20 cellular contexts compared by ENCODE assay signal in genomic region chr7:94053532-94053931, GRCh38.
A peak's percentile ranks its signal among the peaks of the same experiment; 100 is the strongest.
DNase-seq lines count a peak whose midpoint lies in the region; ATAC-seq and TF ChIP-seq lines count a peak whose summit lies in the region.
"Had no signal": no experiment of that assay in that cellular context is flagged by ENCODE, and none has a peak within 500 bp of the region (broad histone marks: within the 10 kb centered on the region; RNA-seq: fewer than 3 reads in every experiment).

No MANE protein-coding gene starts in this region.

- peak overlapping the region; percentile 77 for H3K4me2 ChIP-seq in OCI-LY1 (ENCODE audit: low read length)

- H3K4me1 Mint-ChIP-seq in memory B cell, result peaks cover 32% of the 10 kb centered on the region

- peaks cover 2% of the 10 kb centered on the region for H3K9me3 Mint-ChIP-seq in memory B cell
- H3K9me3 Mint-ChIP-seq: CD8-positive, alpha-beta memory T cell had no signal

- H3K9me3 ChIP-seq in HEK293 (ENCODE audit: control insufficient read depth, insufficient read depth, low read depth, low read length) (no peaks in the 10 kb centered on the region), OCI-LY1 (ENCODE audit: low read length) (0 out of 2 replicates have a peak, but pooled peaks cover 3% of the 10 kb centered on the region)
- H3K9me3 ChIP-seq: HAP-1 had no signal

- H3K27me3 ChIP-seq in OCI-LY1 (ENCODE audit: insufficient read depth, low read length), result no peaks in the 10 kb centered on the region

- no peak for TF ChIP-seq CTCF in HEK293 (tag by site-specific recombination; IDR thresholded peaks at IDR 0.05)
- TF ChIP-seq CTCF in OCI-LY1 (IDR thresholded peaks at IDR 0.05; ENCODE audit: low read length), result no peak

- no peaks in the 10 kb centered on the region for H4K20me1 ChIP-seq in OCI-LY1 (ENCODE audit: insufficient read depth, low read length)

- POLR2A ChIA-PET in HEK293 (lab: Yijun Ruan, JAX) (no interaction called here), HEK293T (lab: Yijun Ruan, JAX) (no interaction called here)

- CTCF ChIA-PET in HEK293 (lab: Yijun Ruan, JAX) (interaction anchor here (0.6 to 0.7 kb wide), 2 partner anchors 13 to 1671 kb away, joined by 4 read pairs; no protein-coding TSS in a partner anchor), HEK293T (lab: Yijun Ruan, JAX) (no interaction called here)

- H3K4me3 Mint-ChIP-seq in memory B cell, result no peak overlapping the region
- H3K4me3 Mint-ChIP-seq: CD8-positive, alpha-beta memory T cell; T-helper 17 cell had no signal

- H3K9me2 ChIP-seq in OCI-LY1 (ENCODE audit: low read depth, low read length), result no peaks in the 10 kb centered on the region

- H3K27ac ChIP-seq in HEK293 (ENCODE audit: extremely low read depth, low read depth, low read length) (no peak overlapping the region), OCI-LY1 (ENCODE audit: low read depth, low read length, poor library complexity, severe bottlenecking) (peak overlapping the region; percentile 97)

- no peaks in the 10 kb centered on the region for H3K4me1 ChIP-seq in HEK293 (ENCODE audit: control insufficient read depth, insufficient read depth, low read length)
- peaks cover 79% of the 10 kb centered on the region for H3K4me1 ChIP-seq in OCI-LY1 (ENCODE audit: insufficient read depth, low read length, severe bottlenecking)
- H3K4me1 ChIP-seq: HAP-1 had no signal

- H3K36me3 Mint-ChIP-seq in memory B cell, result peaks cover 4% of the 10 kb centered on the region
- H3K36me3 Mint-ChIP-seq: CD8-positive, alpha-beta memory T cell had no signal

- peak overlapping the region; percentile 14 for H3K27ac Mint-ChIP-seq in memory B cell
- H3K27ac Mint-ChIP-seq: CD8-positive, alpha-beta memory T cell; T-helper 17 cell had no signal

- H3K36me3 ChIP-seq in HEK293 (ENCODE audit: control insufficient read depth in 2 of 2, insufficient read depth in 1 of 2, low read length in 2 of 2) (no peaks in the 10 kb centered on the region), OCI-LY1 (ENCODE audit: insufficient read depth, low read length) (no peaks in the 10 kb centered on the region)
- H3K36me3 ChIP-seq: HAP-1 had no signal

- DNase-seq in DMS53 (lab: John Stamatoyannopoulos, UW) (peak; percentile 88), memory B cell (ENCODE audit: low spot score in 2 of 2) (no peak), HEK293T (ENCODE audit: extremely low spot score) (no peak), iPS-NIHi11 (ENCODE audit: low spot score) (no peak)
- DNase-seq in stimulated activated naive CD4-positive, alpha-beta T cell (lab: John Stamatoyannopoulos, UW), result no peak
- DNase-seq: C1 segment of cervical spinal cord; Calu3; CD8-positive, alpha-beta memory T cell; DMS153; EL; KG1; NCI-H1105; NCI-H446 treated with DMSO at 0.1 percent for 48 hours; OCI-M1; SW 1271; T-helper 17 cell had no signal

- peak overlapping the region; percentile 66 for H3K9ac ChIP-seq in OCI-LY1 (ENCODE audit: low read length)

- peak overlapping the region; percentile 63; the same call in 1 of the 2 replicates for H2AFZ ChIP-seq in OCI-LY1 (ENCODE audit: low read length)

- H3K27me3 Mint-ChIP-seq in memory B cell, result no peaks in the 10 kb centered on the region

- H3K79me2 ChIP-seq in OCI-LY1 (ENCODE audit: insufficient read depth, low read length), result no peaks in the 10 kb centered on the region

- H3K4me3 ChIP-seq in HEK293 (ENCODE audit: low read depth, low read length) (no peak overlapping the region), OCI-LY1 (ENCODE audit: low read depth, low read length, poor library complexity, severe bottlenecking) (peak overlapping the region; percentile 53)
- H3K4me3 ChIP-seq: HAP-1 had no signal

- peaks cover 11% of the 10 kb centered on the region for H3F3A ChIP-seq in OCI-LY1 (ENCODE audit: insufficient read depth, low read length)

- ATAC-seq in memory B cell (ENCODE audit: low read depth) (no peak), GM21786 (IDR thresholded peaks at IDR 0.05; ENCODE audit: unreplicated experiment) (no peak)
- ATAC-seq: T-helper 17 cell had no signal

TF ChIP-seq in HEK293, 187 proteins besides CTCF, POLR2A, EP300 and RAD21:
- TF ChIP-seq ZNF561 (tag by site-specific recombination; IDR thresholded peaks at IDR 0.05; ENCODE audit: borderline replicate concordance), result no peak
- TF ChIP-seq PRDM1 (tag by site-specific recombination; IDR thresholded peaks at IDR 0.05), result peak; percentile 70

TF ChIP-seq in HEK293T, 16 proteins besides CTCF, POLR2A, EP300 and RAD21:
- no peak for TF ChIP-seq TARDBP (IDR thresholded peaks at IDR 0.05)
